In the genomic region with DNA sequence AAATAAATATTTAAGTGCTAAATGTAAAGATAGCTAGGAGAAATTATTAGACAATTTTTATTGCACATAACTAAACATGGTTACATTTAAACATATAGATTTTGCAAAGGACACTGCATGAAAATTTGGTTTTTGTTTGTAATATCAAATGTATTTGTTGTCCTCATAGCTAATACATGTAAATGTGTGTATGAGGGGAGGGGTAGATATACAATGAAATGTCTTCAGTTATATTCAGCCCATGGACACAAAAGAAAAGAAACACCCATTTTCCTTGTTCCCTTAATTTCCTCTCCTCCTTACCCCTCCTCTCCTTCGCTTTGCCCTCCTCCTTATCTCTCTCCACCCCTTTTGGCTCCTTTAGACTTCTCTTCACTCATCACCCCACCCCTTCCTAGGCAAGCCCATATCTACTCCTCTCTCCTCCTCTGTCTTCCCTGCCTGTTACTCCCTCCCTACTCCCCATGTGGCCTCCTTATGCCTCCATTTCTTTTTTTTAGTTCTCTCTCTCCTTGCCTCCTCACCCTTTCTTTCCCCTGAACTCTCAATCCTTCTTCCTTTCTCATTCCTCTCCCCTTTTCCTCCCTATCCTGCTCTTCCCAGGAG, we compare ENCODE assay signal across 9 cellular contexts. TPM values are rescaled to one million over a fixed set of nuclear protein-coding genes. Genes with fewer than 3 reads are reported as not detected.
DNase-seq lines count a peak whose midpoint lies in the region; ATAC-seq and TF ChIP-seq lines count a peak whose summit lies in the region.
"Had no signal": no experiment of that assay in that cellular context is flagged by ENCODE, and none has a peak within 500 bp of the region (broad histone marks: within the 10 kb centered on the region; RNA-seq: fewer than 3 reads in every experiment).

No MANE protein-coding gene starts in this region.

- no peaks in the 10 kb centered on the region for H3K36me3 ChIP-seq in A673 (ENCODE audit: insufficient read depth, low read length, poor library complexity, severe bottlenecking)
- H3K36me3 ChIP-seq in OCI-LY1 (ENCODE audit: insufficient read depth, low read length), result no peaks in the 10 kb centered on the region
- H3K36me3 ChIP-seq in neural progenitor cell, result no peaks in the 10 kb centered on the region
- no peaks in the 10 kb centered on the region for H3K36me3 ChIP-seq in Karpas-422 (ENCODE audit: insufficient read depth, low read length)
- H3K36me3 ChIP-seq: BLaER1 treated with 17β-estradiol and CSF1 and Interleukin-3, amounts not matched to agents 10 nM and 100 nM had no signal

- H3K36me3 Mint-ChIP-seq in neural progenitor cell, result no peaks in the 10 kb centered on the region

- no peaks in the 10 kb centered on the region for H3K9me2 ChIP-seq in OCI-LY1 (ENCODE audit: low read depth, low read length)
- H3K9me2 ChIP-seq in Karpas-422 (replicated peaks; ENCODE audit: insufficient read depth, low read length), result no peaks in the 10 kb centered on the region

- BruUV-seq in A673 (replicated peaks; lab: Mats Ljungman, UMichigan), result no TSS peak

- H3K4me3 Mint-ChIP-seq in neural progenitor cell, result peak overlapping the region; percentile 62

- H3K27ac Mint-ChIP-seq in neural progenitor cell, result peak overlapping the region; percentile 8

- H3K9me3 Mint-ChIP-seq in neural progenitor cell, result no peaks in the 10 kb centered on the region

- CTCF ChIA-PET in A673 (lab: Charles Lee), result no interaction called here

- H3K27me3 ChIP-seq in A673 (replicated peaks; ENCODE audit: insufficient read depth, low read depth, low read length, poor library complexity) (no peaks in the 10 kb centered on the region), OCI-LY1 (ENCODE audit: insufficient read depth, low read length) (no peaks in the 10 kb centered on the region), neural progenitor cell (no peaks in the 10 kb centered on the region), Karpas-422 (ENCODE audit: low read length) (no peaks in the 10 kb centered on the region)
- H3K27me3 ChIP-seq: BLaER1 treated with 17β-estradiol and CSF1 and Interleukin-3, amounts not matched to agents 10 nM and 100 nM had no signal

- peaks cover 24% of the 10 kb centered on the region for H3K4me1 Mint-ChIP-seq in neural progenitor cell

- H3K4me3 ChIP-seq in A673 (ENCODE audit: low read depth, low read length, poor library complexity, severe bottlenecking), result no peak overlapping the region
- H3K4me3 ChIP-seq in OCI-LY1 (ENCODE audit: low read depth, low read length, poor library complexity, severe bottlenecking), result no peak overlapping the region
- no peak overlapping the region for H3K4me3 ChIP-seq in neural progenitor cell
- no peak overlapping the region for H3K4me3 ChIP-seq in Karpas-422 (ENCODE audit: low read length)
- H3K4me3 ChIP-seq: BLaER1 treated with 17β-estradiol and CSF1 and Interleukin-3, amounts not matched to agents 10 nM and 100 nM had no signal

- H3K4me2 ChIP-seq in OCI-LY1 (ENCODE audit: low read length), result peak overlapping the region; percentile 16; the same call in 1 of the 2 replicates
- H3K4me2 ChIP-seq in neural progenitor cell, result no peak overlapping the region
- H3K4me2 ChIP-seq in Karpas-422 (ENCODE audit: low read depth, low read length, poor library complexity, severe bottlenecking), result no peak overlapping the region
- H3K4me2 ChIP-seq: BLaER1 treated with 17β-estradiol and CSF1 and Interleukin-3, amounts not matched to agents 10 nM and 100 nM had no signal

- H3K9me3 ChIP-seq in A673 (ENCODE audit: low read depth, low read length, poor library complexity, severe bottlenecking) (no peaks in the 10 kb centered on the region), OCI-LY1 (ENCODE audit: low read length) (no peaks in the 10 kb centered on the region), neural progenitor cell (ENCODE audit: low read depth) (no peaks in the 10 kb centered on the region), Karpas-422 (ENCODE audit: low read length) (no peaks in the 10 kb centered on the region)
- H3K9me3 ChIP-seq: BLaER1 treated with 17β-estradiol and CSF1 and Interleukin-3, amounts not matched to agents 10 nM and 100 nM had no signal

- peaks cover 37% of the 10 kb centered on the region for H3K4me1 ChIP-seq in A673 (ENCODE audit: insufficient read depth, low read length, poor library complexity, severe bottlenecking)
- H3K4me1 ChIP-seq in OCI-LY1 (ENCODE audit: insufficient read depth, low read length, severe bottlenecking), result peaks cover 63% of the 10 kb centered on the region
- no peaks in the 10 kb centered on the region for H3K4me1 ChIP-seq in neural progenitor cell
- H3K4me1 ChIP-seq in Karpas-422 (ENCODE audit: low read length), result no peaks in the 10 kb centered on the region
- H3K4me1 ChIP-seq: BLaER1 treated with 17β-estradiol and CSF1 and Interleukin-3, amounts not matched to agents 10 nM and 100 nM had no signal

- H3K27ac ChIP-seq in A673 (ENCODE audit: low read depth, low read length, poor library complexity, severe bottlenecking) (peak overlapping the region; percentile 17), OCI-LY1 (ENCODE audit: low read depth, low read length, poor library complexity, severe bottlenecking) (peak overlapping the region; percentile 12), neural progenitor cell (no peak overlapping the region), Karpas-422 (ENCODE audit: low read length) (no peak overlapping the region)
- H3K27ac ChIP-seq: BLaER1 treated with 17β-estradiol and CSF1 and Interleukin-3, amounts not matched to agents 10 nM and 100 nM had no signal

- no peaks in the 10 kb centered on the region for H4K20me1 ChIP-seq in OCI-LY1 (ENCODE audit: insufficient read depth, low read length)
- no peaks in the 10 kb centered on the region for H4K20me1 ChIP-seq in neural progenitor cell (ENCODE audit: low read depth)
- no peaks in the 10 kb centered on the region for H4K20me1 ChIP-seq in Karpas-422 (ENCODE audit: insufficient read depth, low read depth, low read length)
- H4K20me1 ChIP-seq: BLaER1 treated with 17β-estradiol and CSF1 and Interleukin-3, amounts not matched to agents 10 nM and 100 nM had no signal

- peak; percentile 84 for DNase-seq in A673 (ENCODE audit: low spot score)
- peak; percentile 97 for DNase-seq in fibroblast of the conjunctiva (ENCODE audit: low read depth)
- no peak for DNase-seq in neural progenitor cell (ENCODE audit: low spot score)
- DNase-seq in NCI-H2196 treated with DMSO at 0.1 percent for 48 hours (lab: John Stamatoyannopoulos, UW; ENCODE audit: unreplicated experiment), result no peak
- no peak for DNase-seq in Karpas-422
- no peak for DNase-seq in NOMO-1 treated with DMSO at 0.1 percent for 48 hours (lab: John Stamatoyannopoulos, UW; ENCODE audit: unreplicated experiment)

- H2AFZ ChIP-seq in OCI-LY1 (ENCODE audit: low read length) (peak overlapping the region; percentile 93), neural progenitor cell (replicated peaks) (peak overlapping the region; percentile 78), Karpas-422 (ENCODE audit: low read length) (no peak overlapping the region)

- H3K79me2 ChIP-seq in OCI-LY1 (ENCODE audit: insufficient read depth, low read length), result no peaks in the 10 kb centered on the region
- H3K79me2 ChIP-seq in neural progenitor cell (ENCODE audit: low read depth), result no peaks in the 10 kb centered on the region
- no peaks in the 10 kb centered on the region for H3K79me2 ChIP-seq in Karpas-422 (ENCODE audit: low read length)

- H3K27me3 Mint-ChIP-seq in neural progenitor cell (ENCODE audit: insufficient read depth, low read depth), result no peaks in the 10 kb centered on the region

- POLR2A ChIA-PET in A673 (lab: Charles Lee; ENCODE audit: low non-redundant PET), result no interaction called here

- intact Hi-C loops in A673 (cut with micrococcal nuclease; ENCODE audit: unreplicated experiment), result loop anchor here (2.0 to 5.0 kb wide), 2 partner anchors 123 to 451 kb away; no protein-coding TSS in a partner anchor

- H3K9ac ChIP-seq in OCI-LY1 (ENCODE audit: low read length) (peak overlapping the region; percentile 25; the same call in 1 of the 2 replicates), neural progenitor cell (no peak overlapping the region), Karpas-422 (ENCODE audit: low read length) (no peak overlapping the region)
- H3K9ac ChIP-seq: BLaER1 treated with 17β-estradiol and CSF1 and Interleukin-3, amounts not matched to agents 10 nM and 100 nM had no signal

- no peaks in the 10 kb centered on the region for H3F3A ChIP-seq in OCI-LY1 (ENCODE audit: insufficient read depth, low read length)
- no peaks in the 10 kb centered on the region for H3F3A ChIP-seq in neural progenitor cell (ENCODE audit: low read depth)

- no peak for ATAC-seq in GM18868 (IDR thresholded peaks at IDR 0.05; ENCODE audit: unreplicated experiment)

- TF ChIP-seq CTCF in A673 (conservative IDR thresholded peaks at IDR 0.05; ENCODE audit: low read depth, low read length) (no peak), OCI-LY1 (IDR thresholded peaks at IDR 0.05; ENCODE audit: low read length) (no peak), neural progenitor cell (IDR thresholded peaks at IDR 0.05) (no peak)

RNA-seq across cellular contexts. Expression of a gene that starts 1.4 kb away (rescaled TPM):
- 12.6 and 23.7 TPM in 2 replicates for total RNA-seq in A673 (2021)
- total RNA-seq in neural progenitor cell (ENCODE audit: low replicate concordance), result 0.22 TPM in 1 of 2 replicates, not detected in the other
- total RNA-seq in Karpas-422 (2014; rRNA removed; shearing (Covaris generic); ENCODE audit: low replicate concordance), result not detected in 2 replicates

Comparison
In these comparisons a context has a peak if more than half of its experiments do, and no peak if none do; other contexts are left out.
1. DNase-seq: peak in A673 (single experiment) and fibroblast of the conjunctiva (single experiment); none in neural progenitor cell (single experiment), NCI-H2196 treated with DMSO at 0.1 percent for 48 hours (single experiment), Karpas-422 (single experiment) and NOMO-1 treated with DMSO at 0.1 percent for 48 hours (single experiment).
2. H3K27ac ChIP-seq: peak in A673 (single experiment) and OCI-LY1 (single experiment); none in neural progenitor cell (single experiment) and Karpas-422 (single experiment).
3. RNA of a gene that starts 1.4 kb away (total RNA-seq): 12.6 to 23.7 TPM in A673; 0.22 TPM in neural progenitor cell and not detected in Karpas-422; every median in the first group is over 10 times any median in the second.